In the genomic region with DNA sequence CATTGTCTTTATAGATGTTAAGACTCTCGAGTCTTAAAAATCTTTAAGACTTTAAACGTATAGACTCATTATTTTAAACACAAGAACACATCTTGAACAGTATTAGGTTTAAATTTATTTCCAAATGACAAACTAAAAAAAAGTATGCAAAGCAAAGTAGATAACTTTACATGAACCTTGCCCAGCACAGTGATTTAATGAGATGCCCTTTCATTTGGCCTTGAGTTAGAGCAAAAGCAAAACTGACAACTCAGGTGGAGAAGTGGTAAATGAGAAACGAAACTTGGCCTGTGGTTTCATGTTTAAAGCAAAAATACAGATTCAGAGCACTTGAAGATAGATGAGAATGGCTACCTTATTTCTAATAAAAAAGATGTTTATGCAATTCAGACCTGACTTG, we compare ENCODE assay signal across 11 cellular contexts. TPM values are rescaled to one million over a fixed set of nuclear protein-coding genes. Genes with fewer than 3 reads are reported as not detected.
DNase-seq lines count a peak whose midpoint lies in the region; ATAC-seq and TF ChIP-seq lines count a peak whose summit lies in the region.
"Had no signal": no experiment of that assay in that cellular context is flagged by ENCODE, and none has a peak within 500 bp of the region (broad histone marks: within the 10 kb centered on the region; RNA-seq: fewer than 3 reads in every experiment).

No MANE protein-coding gene starts in this region.

- H3K27ac ChIP-seq in suprapubic skin (no peak overlapping the region), endodermal cell (ENCODE audit: low read depth, low read length) (no peak overlapping the region)

- no peak for TF ChIP-seq EP300 in suprapubic skin (IDR thresholded peaks at IDR 0.05)

- H3K27ac Mint-ChIP-seq in activated naive CD4-positive, alpha-beta T cell treated with anti-CD3 and anti-CD28 coated beads, Interleukin-2, amount 10 ng/mL, durations not matched to agents 7 days and 5 days: peak overlapping the region; percentile 58
- H3K27ac Mint-ChIP-seq in endodermal cell: no peak overlapping the region

- TF ChIP-seq CTCF in suprapubic skin (IDR thresholded peaks at IDR 0.05) (no peak), endodermal cell (conservative IDR thresholded peaks at IDR 0.05) (no peak)

- H3K9ac ChIP-seq in endodermal cell (ENCODE audit: extremely low read depth, low read length, poor library complexity, severe bottlenecking): no peak overlapping the region

- ATAC-seq in HG02798 (IDR thresholded peaks at IDR 0.05; ENCODE audit: poor library complexity, unreplicated experiment): peak; percentile 54
- peak; percentile 44 for ATAC-seq in stimulated activated naive CD8-positive, alpha-beta T cell treated with anti-CD3 and anti-CD28 coated beads, Interleukin-15, Interleukin-2, amounts not matched to agents 100 U/mL and 50 U/mL, for 24 hours

- no peaks in the 10 kb centered on the region for H3K4me1 ChIP-seq in suprapubic skin
- no peaks in the 10 kb centered on the region for H3K4me1 ChIP-seq in endodermal cell (ENCODE audit: control insufficient read depth, insufficient read depth, low read length)

- no peaks in the 10 kb centered on the region for H3K9me3 ChIP-seq in suprapubic skin
- no peaks in the 10 kb centered on the region for H3K9me3 ChIP-seq in endodermal cell (ENCODE audit: control insufficient read depth, low read length)

- TF ChIP-seq POLR2A in suprapubic skin (IDR thresholded peaks at IDR 0.05): no peak

- H3K27me3 Mint-ChIP-seq in activated naive CD4-positive, alpha-beta T cell treated with anti-CD3 and anti-CD28 coated beads, Interleukin-2, amount 10 ng/mL, durations not matched to agents 7 days and 5 days: no peaks in the 10 kb centered on the region
- H3K27me3 Mint-ChIP-seq in endodermal cell (ENCODE audit: insufficient read depth): no peaks in the 10 kb centered on the region

- peaks cover 6% of the 10 kb centered on the region for H3K9me3 Mint-ChIP-seq in activated naive CD4-positive, alpha-beta T cell treated with anti-CD3 and anti-CD28 coated beads, Interleukin-2, amount 10 ng/mL, durations not matched to agents 7 days and 5 days
- no peaks in the 10 kb centered on the region for H3K9me3 Mint-ChIP-seq in endodermal cell

- intact Hi-C loops in cardiac septum (cut with DNase I): no loop called here

- 86% methylated on average over 3 of the region's 3 CpGs for WGBS in suprapubic skin
- 85 to 97% methylated on average over 2 to 3 of the region's 3 CpGs for WGBS in endodermal cell (ENCODE audit: insufficient coverage in 1 of 2, insufficient read length in 1 of 2), 2 experiments

- CTCF ChIA-PET in activated naive CD4-positive, alpha-beta T cell treated with anti-CD3 and anti-CD28 coated beads, Interleukin-2, amount 10 ng/mL, durations not matched to agents 7 days and 5 days (lab: Charles Lee): interaction anchor here (1.4 to 2.5 kb wide), 3 partner anchors 14 to 34 kb away, joined by 3 to 6 read pairs (median 4); no protein-coding TSS in a partner anchor

- H3K27me3 ChIP-seq in suprapubic skin: no peaks in the 10 kb centered on the region
- no peaks in the 10 kb centered on the region for H3K27me3 ChIP-seq in endodermal cell (ENCODE audit: control insufficient read depth, insufficient read depth, low read length, poor library complexity, severe bottlenecking)

- H3K36me3 ChIP-seq in suprapubic skin (no peaks in the 10 kb centered on the region), endodermal cell (ENCODE audit: control insufficient read depth, insufficient read depth, low read length) (no peaks in the 10 kb centered on the region)

- peaks cover 30% of the 10 kb centered on the region for H3K36me3 Mint-ChIP-seq in activated naive CD4-positive, alpha-beta T cell treated with anti-CD3 and anti-CD28 coated beads, Interleukin-2, amount 10 ng/mL, durations not matched to agents 7 days and 5 days
- H3K36me3 Mint-ChIP-seq in endodermal cell (ENCODE audit: low read depth): no peaks in the 10 kb centered on the region

- H3K4me1 Mint-ChIP-seq in activated naive CD4-positive, alpha-beta T cell treated with anti-CD3 and anti-CD28 coated beads, Interleukin-2, amount 10 ng/mL, durations not matched to agents 7 days and 5 days: peaks cover 69% of the 10 kb centered on the region
- peaks cover 9% of the 10 kb centered on the region for H3K4me1 Mint-ChIP-seq in endodermal cell

- DNase-seq in activated naive CD4-positive, alpha-beta T cell treated with anti-CD3 and anti-CD28 coated beads, Interleukin-2, amount 10 ng/mL, durations not matched to agents 7 days and 5 days: no peak
- no peak for DNase-seq in activated naive CD4-positive, alpha-beta T cell treated with Interleukin-2 at 50 U/mL for 16 hours
- DNase-seq in NAMALWA (ENCODE audit: low spot score) (peak; percentile 63), suprapubic skin (ENCODE audit: low spot score in 2 of 2) (no peak), cardiac septum (ENCODE audit: low spot score) (no peak), endodermal cell (no peak)
- no peak for DNase-seq in stimulated activated naive CD8-positive, alpha-beta T cell treated with anti-CD3 and anti-CD28 coated beads, Interleukin-15, Interleukin-2, amounts not matched to agents 100 U/mL and 50 U/mL, for 24 hours
- DNase-seq: mammary epithelial cell; NK-92 treated with Interleukin-12 subunit alpha and Interleukin-12 subunit beta, amount 100 ng/mL, for 24 hours had no signal

- H3K4me3 ChIP-seq in suprapubic skin (no peak overlapping the region), endodermal cell (ENCODE audit: low read length) (no peak overlapping the region)

- peak overlapping the region; percentile 1 for H3K4me3 Mint-ChIP-seq in activated naive CD4-positive, alpha-beta T cell treated with anti-CD3 and anti-CD28 coated beads, Interleukin-2, amount 10 ng/mL, durations not matched to agents 7 days and 5 days
- H3K4me3 Mint-ChIP-seq in endodermal cell: no peak overlapping the region

RNA-seq across cellular contexts. Expression of a gene that starts 8.6 kb away (rescaled TPM):
- total RNA-seq in suprapubic skin (not detected), cardiac septum (not detected), endodermal cell (not detected)
- polyA plus RNA-seq in endodermal cell (2013, experiment 1 of 2): not detected
- not detected for polyA plus RNA-seq in endodermal cell (2013, experiment 2 of 2)
- total RNA-seq: endothelial cell of umbilical vein, mammary epithelial cell had no signal
- polyA plus RNA-seq: endothelial cell of umbilical vein, mammary epithelial cell had no signal

RNA-seq across cellular contexts. Expression of a gene that starts 17.6 kb away (rescaled TPM):
- total RNA-seq in suprapubic skin (100 to 1,000 TPM; 137 to 319 (median 159) TPM), cardiac septum (80.8 TPM), endodermal cell (100 to 1,000 TPM in 1 of 2 donors, 10 to 100 TPM in 1; 97.7 to 106 TPM)
- polyA plus RNA-seq in endodermal cell (2013, experiment 1 of 2): 117 TPM
- polyA plus RNA-seq in endodermal cell (2013, experiment 2 of 2): 105 TPM

RNA-seq across cellular contexts. Expression of a gene that starts 42.9 kb away (rescaled TPM):
- total RNA-seq in suprapubic skin: not detected
- total RNA-seq in cardiac septum: not detected
- total RNA-seq in endodermal cell: not detected
- polyA plus RNA-seq in endodermal cell (2013, experiment 1 of 2): not detected
- polyA plus RNA-seq in endodermal cell (2013, experiment 2 of 2): not detected
- total RNA-seq: endothelial cell of umbilical vein, mammary epithelial cell had no signal
- polyA plus RNA-seq: endothelial cell of umbilical vein, mammary epithelial cell had no signal

RNA-seq across cellular contexts. Expression of a gene that starts 53.1 kb away (rescaled TPM):
- total RNA-seq in suprapubic skin (10 to 100 TPM; 13.2 to 41.3 (median 21.7) TPM), cardiac septum (10.3 TPM), endodermal cell (10 to 100 TPM; 18.0 to 20.3 TPM)
- polyA plus RNA-seq in endodermal cell (2013, experiment 1 of 2): 21.4 TPM
- 18.6 TPM for polyA plus RNA-seq in endodermal cell (2013, experiment 2 of 2)
